ENCODE assay signal across 8 cellular contexts in genomic region chr17:76537578-76538280, GRCh38. TPM values are rescaled to one million over a fixed set of nuclear protein-coding genes. Genes with fewer than 3 reads are reported as not detected.
DNase-seq lines count a peak whose midpoint lies in the region; ATAC-seq and TF ChIP-seq lines count a peak whose summit lies in the region.

CYGB (minus strand) TSS chr17:76537709; CDS start chr17:76537542, 167 bp downstream.

- H3K4me2 ChIP-seq in BLaER1: peak within 1 kb of the TSS; percentile 98

- peaks cover 24% of the 10 kb centered on the region for H3K4me1 Mint-ChIP-seq in activated B cell treated with CpG ODN at 0.5 μM for 24 hours

- CTCF ChIA-PET in activated B cell treated with CpG ODN at 0.5 μM for 24 hours (lab: Charles Lee): interaction anchor here (1.6 kb wide), 1 partner anchor 9 kb away, joined by 8 read pairs; no protein-coding TSS in a partner anchor

- POLR2A ChIA-PET in activated B cell treated with CpG ODN at 0.5 μM for 24 hours (lab: Charles Lee): interaction anchor here (2.3 kb wide), 1 partner anchor 10 kb away, joined by 25 read pairs; no protein-coding TSS in a partner anchor

- H3K36me3 ChIP-seq in BLaER1 (no peaks in the 10 kb centered on the region), ovary (no peaks in the 10 kb centered on the region)

- intact Hi-C loops in activated B cell treated with CpG ODN at 0.5 μM for 24 hours (cut with micrococcal nuclease) (no loop called here), cardiac septum (cut with DNase I) (no loop called here), ovary (cut with DNase I) (loop anchor here in 1 of 4 donors (10.0 kb wide), 1 partner anchor 167 kb away; no protein-coding TSS in a partner anchor)

- no peaks in the 10 kb centered on the region for H3K36me3 Mint-ChIP-seq in activated B cell treated with CpG ODN at 0.5 μM for 24 hours (ENCODE audit: low read depth)

- ATAC-seq in activated B cell treated with CpG ODN at 0.5 μM for 24 hours (ENCODE audit: low read depth): peak; percentile 60

- 0 to 2% (median 2%) methylated on average over 34 to 95 of the region's 95 CpGs for WGBS in ovary, 3 donors

- peak within 1 kb of the TSS; percentile 81 for H3K9ac ChIP-seq in BLaER1

- no peaks in the 10 kb centered on the region for H4K20me1 ChIP-seq in BLaER1

- H3K27me3 Mint-ChIP-seq in activated B cell treated with CpG ODN at 0.5 μM for 24 hours: peaks cover 16% of the 10 kb centered on the region

- TF ChIP-seq EP300 in ovary (IDR thresholded peaks at IDR 0.05): no peak

- no peak for DNase-seq in activated B cell treated with CpG ODN at 0.5 μM for 24 hours
- peak; percentile 70 for DNase-seq in cardiac septum (ENCODE audit: low spot score)
- DNase-seq in ovary: peak in 2 of 5 donors; percentile 62 to 63
- DNase-seq in NCI-H2171 (lab: John Stamatoyannopoulos, UW): no peak
- DNase-seq in effector CD8-positive, alpha-beta T cell (lab: John Stamatoyannopoulos, UW): no peak
- DNase-seq in SW480 (ENCODE audit: low spot score): no peak
- no peak for DNase-seq in amniotic stem cell (lab: John Stamatoyannopoulos, UW)

- peak within 1 kb of the TSS; percentile 59 for H3K4me3 Mint-ChIP-seq in activated B cell treated with CpG ODN at 0.5 μM for 24 hours

- no peak for TF ChIP-seq CTCF in activated B cell treated with CpG ODN at 0.5 μM for 24 hours (IDR thresholded peaks at IDR 0.05)
- no peak for TF ChIP-seq CTCF in ovary (IDR thresholded peaks at IDR 0.05)

- H3K9me3 Mint-ChIP-seq in activated B cell treated with CpG ODN at 0.5 μM for 24 hours: no peaks in the 10 kb centered on the region

- H3K4me3 ChIP-seq in BLaER1 (peak within 1 kb of the TSS; percentile 70), ovary (peak within 1 kb of the TSS; percentile 34)

- H3K27me3 ChIP-seq in BLaER1 (peaks cover 53% of the 10 kb centered on the region), ovary (no peaks in the 10 kb centered on the region)

- H3K27ac Mint-ChIP-seq in activated B cell treated with CpG ODN at 0.5 μM for 24 hours: no peak within 1 kb of the TSS

- TF ChIP-seq POLR2A in ovary (IDR thresholded peaks at IDR 0.05): no peak

- H3K27ac ChIP-seq in BLaER1: peak within 1 kb of the TSS; percentile 83
- H3K27ac ChIP-seq in ovary: peak within 1 kb of the TSS; percentile 25 to 48

- H3K4me1 ChIP-seq in BLaER1: peaks cover 83% of the 10 kb centered on the region
- H3K4me1 ChIP-seq in ovary (ENCODE audit: insufficient read depth): peaks cover 13% of the 10 kb centered on the region

- H3K9me3 ChIP-seq in BLaER1: no peaks in the 10 kb centered on the region
- no peaks in the 10 kb centered on the region for H3K9me3 ChIP-seq in ovary

RNA-seq across cellular contexts. Expression of gene CYGB, which starts in this region (rescaled TPM):
- total RNA-seq in activated B cell treated with CpG ODN at 0.5 μM for 24 hours: 0.44 and 0.49 TPM in 2 replicates
- 17.6 TPM for total RNA-seq in cardiac septum
- 10 to 100 TPM in 2 of 7 donors, 1 to 10 TPM in 5; 3.9 to 35.7 (median 8.0) TPM for total RNA-seq in ovary
- 10 to 100 TPM; 14.6 to 18.2 TPM for polyA plus RNA-seq in ovary

Comparison
In these comparisons a context has a peak if more than half of its experiments do, and no peak if none do; other contexts are left out.
1. Peak in ATAC-seq in activated B cell treated with CpG ODN at 0.5 μM for 24 hours; RNA of the gene not detected or under 1 TPM.